ENCODE assay signal across 8 cellular contexts in the genomic region with DNA sequence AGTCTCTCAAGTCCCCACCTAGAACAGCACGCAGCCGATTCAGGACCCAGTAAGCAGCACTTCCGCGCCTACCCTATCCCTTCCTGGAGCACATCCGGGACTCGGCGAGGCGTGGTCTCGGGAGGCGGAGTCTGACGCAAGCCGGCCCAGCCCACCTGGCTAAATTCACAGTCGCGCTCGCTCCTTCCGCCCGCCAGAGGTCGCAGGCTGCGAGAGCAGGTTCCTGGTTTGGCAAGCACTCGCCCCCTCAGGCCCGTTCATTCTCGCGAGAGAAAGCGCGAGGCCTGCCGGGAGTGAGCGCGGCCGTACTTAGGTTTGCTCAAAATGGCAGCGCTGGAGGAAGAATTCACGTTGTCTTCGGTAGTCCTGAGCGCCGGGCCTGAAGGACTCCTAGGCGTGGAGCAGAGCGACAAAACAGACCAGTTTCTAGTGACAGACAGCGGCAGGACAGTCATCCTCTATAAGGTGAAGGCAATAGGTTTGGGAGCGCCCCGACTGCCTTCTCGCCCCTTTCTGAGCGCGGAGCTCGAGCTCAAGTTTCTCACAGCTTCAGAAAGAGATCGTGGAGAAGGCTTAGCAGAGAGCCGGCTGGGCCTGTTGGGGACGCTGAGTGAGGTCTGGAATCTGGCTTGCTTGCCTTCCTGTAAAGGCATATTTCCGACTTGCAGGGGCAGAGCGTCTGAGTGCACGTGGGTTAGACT. TPM values are rescaled to one million over a fixed set of nuclear protein-coding genes. Genes with fewer than 3 reads are reported as not detected.
A peak's percentile ranks its signal among the peaks of the same experiment; 100 is the strongest.
DNase-seq lines count a peak whose midpoint lies in the region; ATAC-seq, FAIRE-seq and TF ChIP-seq lines count a peak whose summit lies in the region.

Gene NOL11 (plus strand): TSS at position 313 of the 701 bp plus-strand sequence. CDS start 12 bp downstream, at position 325.

- no peaks in the 10 kb centered on the region for H4K20me1 ChIP-seq in H9 (ENCODE audit: control insufficient read depth, insufficient read depth, insufficient read length)

- no peak within 1 kb of the TSS for H2BK120ac ChIP-seq in H9 (ENCODE audit: low read depth, low read length, poor library complexity, severe bottlenecking)

- H2AK5ac ChIP-seq in H9 (ENCODE audit: insufficient read length, low read length), result no peak within 1 kb of the TSS

- peak within 1 kb of the TSS; percentile 97 for H3K9ac ChIP-seq in H9 (ENCODE audit: extremely low read depth, insufficient read length, low read length)

- peak within 1 kb of the TSS; percentile 0 for H3K27ac ChIP-seq in H9 (ENCODE audit: insufficient read length, low read depth, low read length)

- no peaks in the 10 kb centered on the region for H3K79me1 ChIP-seq in H9 (ENCODE audit: insufficient read depth, low read depth, low read length, poor library complexity, severe bottlenecking)

- H3K56ac ChIP-seq in H9 (ENCODE audit: insufficient read length, low read depth, low read length), result no peak within 1 kb of the TSS

- H2AFZ ChIP-seq in H9 (ENCODE audit: low read length), result no peak within 1 kb of the TSS

- no peak within 1 kb of the TSS for H4K8ac ChIP-seq in H9 (replicated peaks; ENCODE audit: insufficient read length, low read depth, low read length)

- H3K4ac ChIP-seq in H9 (ENCODE audit: low read depth, low read length), result no peak within 1 kb of the TSS

- H3K4me2 ChIP-seq in H9 (ENCODE audit: insufficient read depth, insufficient read length, low read length), result peak within 1 kb of the TSS; percentile 100

- no peak within 1 kb of the TSS for H4K91ac ChIP-seq in H9 (ENCODE audit: insufficient read length, low read depth, low read length)

- peaks cover 12% of the 10 kb centered on the region for H3K23me2 ChIP-seq in H9 (ENCODE audit: insufficient read length, low read depth, low read length, poor library complexity, severe bottlenecking)

- peak; percentile 100 for DNase-seq in H9
- DNase-seq in M059J (ENCODE audit: low read depth), result peak; percentile 94
- peak; percentile 97 to 98 for DNase-seq in SHP77 (lab: John Stamatoyannopoulos, UW)
- DNase-seq in activated effector memory CD4-positive, alpha-beta T cell treated with Interleukin-2 at 50 U/mL for 16 hours, result peak; percentile 99
- peak; percentile 98 for DNase-seq in fibroblast of peridontal ligament (ENCODE audit: extremely low read depth)
- peak; percentile 99 for DNase-seq in natural killer cell treated with Interleukin-12 subunit alpha and Interleukin-12 subunit beta and Interleukin-15 and Interleukin-18, amount 100 ng/mL, for 72 hours (ENCODE audit: low spot score)
- peak; percentile 99 for DNase-seq in stimulated activated naive CD8-positive, alpha-beta T cell treated with anti-CD3 and anti-CD28 coated beads, Interleukin-15, Interleukin-2, amounts not matched to agents 100 U/mL and 50 U/mL, for 24 hours

- peak within 1 kb of the TSS; percentile 99 to 100 (median 100) for H3K27ac Mint-ChIP-seq in H9
- H3K27ac Mint-ChIP-seq in natural killer cell treated with Interleukin-12 subunit alpha and Interleukin-12 subunit beta and Interleukin-15 and Interleukin-18, amount 100 ng/mL, for 72 hours, result peak within 1 kb of the TSS; percentile 99 to 100

- H3K4me1 ChIP-seq in H9 (ENCODE audit: insufficient read depth, low read length), result no peaks in the 10 kb centered on the region

- no peaks in the 10 kb centered on the region for H3K27me3 Mint-ChIP-seq in H9 (ENCODE audit: low read depth)
- peaks cover 0 to 6% of the 10 kb centered on the region in 2 donors for H3K27me3 Mint-ChIP-seq in natural killer cell treated with Interleukin-12 subunit alpha and Interleukin-12 subunit beta and Interleukin-15 and Interleukin-18, amount 100 ng/mL, for 72 hours

- H3K27me3 ChIP-seq in H9 (ENCODE audit: insufficient read depth, low read length), result no peaks in the 10 kb centered on the region

- H3K79me2 ChIP-seq in H9 (ENCODE audit: insufficient read depth, low read length), result peaks cover 13% of the 10 kb centered on the region

- peak; percentile 98 for FAIRE-seq in G401.6 (lab: Jason Lieb, UNC)

- no peak within 1 kb of the TSS for H3T11ph ChIP-seq in H9 (ENCODE audit: low read length)

- H3K18ac ChIP-seq in H9 (ENCODE audit: insufficient read length, low read depth, low read length), result peak within 1 kb of the TSS; percentile 88

- TF ChIP-seq CTCF in H9 (conservative IDR thresholded peaks at IDR 0.05), result peak; percentile 92

- H3K4me3 Mint-ChIP-seq in H9, result peak within 1 kb of the TSS; percentile 99 to 100
- peak within 1 kb of the TSS; percentile 99 for H3K4me3 Mint-ChIP-seq in natural killer cell treated with Interleukin-12 subunit alpha and Interleukin-12 subunit beta and Interleukin-15 and Interleukin-18, amount 100 ng/mL, for 72 hours

- no peak within 1 kb of the TSS for H2BK12ac ChIP-seq in H9 (ENCODE audit: insufficient read length, low read depth, low read length)

- H3K23ac ChIP-seq in H9 (ENCODE audit: insufficient read length, low read depth, low read length), result no peak within 1 kb of the TSS

- peaks cover 24 to 32% (median 32%) of the 10 kb centered on the region in 3 experiments; a peak in 6 of 7 replicates for H3K36me3 Mint-ChIP-seq in H9 (ENCODE audit: insufficient read depth in 1 of 3, low read depth in 3 of 3)
- peaks cover 12% of the 10 kb centered on the region for H3K36me3 Mint-ChIP-seq in natural killer cell treated with Interleukin-12 subunit alpha and Interleukin-12 subunit beta and Interleukin-15 and Interleukin-18, amount 100 ng/mL, for 72 hours

- H2BK15ac ChIP-seq in H9 (ENCODE audit: low read depth, low read length), result no peak within 1 kb of the TSS

- peak within 1 kb of the TSS; percentile 22 for H4K5ac ChIP-seq in H9 (ENCODE audit: insufficient read length, low read depth, low read length)

- H3K9me3 Mint-ChIP-seq in H9, result peaks cover 6% of the 10 kb centered on the region in 2 experiments; a peak in 4 of 5 replicates
- no peaks in the 10 kb centered on the region for H3K9me3 Mint-ChIP-seq in natural killer cell treated with Interleukin-12 subunit alpha and Interleukin-12 subunit beta and Interleukin-15 and Interleukin-18, amount 100 ng/mL, for 72 hours

- peaks cover 6 to 22% of the 10 kb centered on the region in 2 experiments for H3K4me1 Mint-ChIP-seq in H9
- peaks cover 25 to 26% of the 10 kb centered on the region in 2 donors for H3K4me1 Mint-ChIP-seq in natural killer cell treated with Interleukin-12 subunit alpha and Interleukin-12 subunit beta and Interleukin-15 and Interleukin-18, amount 100 ng/mL, for 72 hours (ENCODE audit: low read depth in 2 of 2)

- no peak within 1 kb of the TSS for H2BK20ac ChIP-seq in H9 (ENCODE audit: low read depth, low read length, poor library complexity, severe bottlenecking)

- H3K9me3 ChIP-seq in H9 (ENCODE audit: control insufficient read depth, low read depth, low read length), result no peaks in the 10 kb centered on the region

- no CpG with 5 or more reads among the region's 49 CpGs for WGBS in H9 (ENCODE audit: extremely low coverage, insufficient read length, low lambda C conversion rate)

- ATAC-seq in natural killer cell treated with Interleukin-12 subunit alpha and Interleukin-12 subunit beta and Interleukin-15 and Interleukin-18, amount 100 ng/mL, for 72 hours, result peak; percentile 98 to 99
- ATAC-seq in stimulated activated naive CD8-positive, alpha-beta T cell treated with anti-CD3 and anti-CD28 coated beads, Interleukin-15, Interleukin-2, amounts not matched to agents 100 U/mL and 50 U/mL, for 24 hours, result peak; percentile 99

- H2BK5ac ChIP-seq in H9 (ENCODE audit: insufficient read length, low read length), result peak within 1 kb of the TSS; percentile 20

- H3K14ac ChIP-seq in H9 (ENCODE audit: insufficient read depth, low read length), result peak within 1 kb of the TSS; percentile 70

RNA-seq across cellular contexts. Expression of gene NOL11, which starts in this region (rescaled TPM):
- 114 and 116 TPM in 2 replicates for total RNA-seq in H9 (2021)
- total RNA-seq in M059J (2014; rRNA removed; shearing (Covaris generic)), result 34.1 and 51.4 TPM in 2 replicates
- total RNA-seq in natural killer cell treated with Interleukin-12 subunit alpha and Interleukin-12 subunit beta and Interleukin-15 and Interleukin-18, amount 100 ng/mL, for 72 hours, result 10 to 100 TPM; 65.9 to 86.3 TPM

Comparison
In these comparisons a context has a peak if more than half of its experiments do, and no peak if none do; other contexts are left out.
1. Peak in every context shown above with its lines: DNase-seq, ATAC-seq and H3K27ac ChIP-seq.